Comparison of ENCODE assay signal across 7 cellular contexts in the genomic region with DNA sequence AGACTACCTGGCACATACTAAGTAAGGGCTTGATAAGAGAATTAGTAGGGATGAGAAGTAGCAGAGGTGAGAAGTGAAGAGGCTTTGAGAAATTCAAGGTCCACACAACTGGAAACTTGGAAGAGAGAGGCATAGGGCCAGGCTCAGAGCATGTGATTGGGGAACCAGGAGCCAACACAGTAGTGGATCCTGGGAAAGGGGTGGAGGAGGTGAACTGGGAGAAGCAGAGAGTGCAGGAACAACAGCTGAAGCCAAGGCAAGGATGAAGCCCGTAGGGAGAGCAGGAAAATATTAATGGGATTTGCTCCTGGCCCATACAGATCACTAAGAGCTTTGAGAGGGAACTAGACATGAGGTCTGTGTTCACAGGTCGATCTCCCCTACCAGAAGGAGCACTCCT. TPM values are rescaled to one million over a fixed set of nuclear protein-coding genes. Genes with fewer than 3 reads are reported as not detected.
DNase-seq lines count a peak whose midpoint lies in the region; ATAC-seq and TF ChIP-seq lines count a peak whose summit lies in the region.
"Had no signal": no experiment of that assay in that cellular context is flagged by ENCODE, and none has a peak within 500 bp of the region (broad histone marks: within the 10 kb centered on the region; RNA-seq: fewer than 3 reads in every experiment).

No MANE protein-coding gene starts in this region.

- H3K9me3 Mint-ChIP-seq in activated T-cell treated with anti-CD3 and anti-CD28 coated beads, Interleukin-2, amount 50 U/mL, for 72 hours = no peaks in the 10 kb centered on the region
- H3K9me3 Mint-ChIP-seq in endothelial cell (ENCODE audit: unreplicated experiment) = no peaks in the 10 kb centered on the region
- no peaks in the 10 kb centered on the region for H3K9me3 Mint-ChIP-seq in stimulated activated naive CD8-positive, alpha-beta T cell treated with anti-CD3 and anti-CD28 coated beads, Interleukin-15, amount 100 ng/mL, for 72 hours
- H3K9me3 Mint-ChIP-seq in Caco-2 (ENCODE audit: unreplicated experiment) = no peaks in the 10 kb centered on the region
- H3K9me3 Mint-ChIP-seq: brain had no signal

- no peaks in the 10 kb centered on the region for H3K27me3 ChIP-seq in Caco-2 (replicated peaks; ENCODE audit: control insufficient read depth, insufficient read depth, low read length)

- H3K4me3 ChIP-seq in Caco-2 (ENCODE audit: low read depth, low read length) = no peak overlapping the region

- H3K27me3 Mint-ChIP-seq in activated T-cell treated with anti-CD3 and anti-CD28 coated beads, Interleukin-2, amount 50 U/mL, for 72 hours (ENCODE audit: low read depth) = no peaks in the 10 kb centered on the region
- H3K27me3 Mint-ChIP-seq in endothelial cell (ENCODE audit: unreplicated experiment) = peaks cover 4% of the 10 kb centered on the region
- H3K27me3 Mint-ChIP-seq in stimulated activated naive CD8-positive, alpha-beta T cell treated with anti-CD3 and anti-CD28 coated beads, Interleukin-15, amount 100 ng/mL, for 72 hours = no peaks in the 10 kb centered on the region
- H3K27me3 Mint-ChIP-seq in Caco-2 (ENCODE audit: insufficient read depth, unreplicated experiment) = no peaks in the 10 kb centered on the region

- intact Hi-C loops in Caco-2 (cut with micrococcal nuclease; ENCODE audit: unreplicated experiment) = no loop called here

- POLR2A ChIA-PET in Caco-2 (lab: Charles Lee) = interaction anchor here (0.6 kb wide), 1 partner anchor 26 kb away, joined by 3 read pairs; no protein-coding TSS in a partner anchor

- no peaks in the 10 kb centered on the region for H3K9me3 ChIP-seq in Caco-2

- H3K36me3 Mint-ChIP-seq in activated T-cell treated with anti-CD3 and anti-CD28 coated beads, Interleukin-2, amount 50 U/mL, for 72 hours (ENCODE audit: insufficient read depth in 2 of 2) = peaks cover 3 to 8% of the 10 kb centered on the region in 2 donors
- H3K36me3 Mint-ChIP-seq in endothelial cell (ENCODE audit: low read depth, unreplicated experiment) (peaks cover 4% of the 10 kb centered on the region), Caco-2 (ENCODE audit: insufficient read depth, unreplicated experiment) (no peaks in the 10 kb centered on the region)

- no peak for DNase-seq in activated T-cell treated with anti-CD3 and anti-CD28 coated beads, Interleukin-2, amount 50 U/mL, for 72 hours
- no peak for DNase-seq in activated T-cell treated with anti-CD3 and anti-CD28 coated beads for 4 hours
- no peak for DNase-seq in endothelial cell (ENCODE audit: low spot score)
- no peak for DNase-seq in stimulated activated naive CD8-positive, alpha-beta T cell treated with anti-CD3 and anti-CD28 coated beads, Interleukin-15, amount 100 ng/mL, for 72 hours
- no peak for DNase-seq in HuH-7 (ENCODE audit: low spot score)
- no peak for DNase-seq in Caco-2

- CTCF ChIA-PET in Caco-2 (lab: Charles Lee) = interaction anchor here (1.3 to 1.4 kb wide), 2 partner anchors 129 to 142 kb away, joined by 3 to 4 read pairs; a partner anchor contains a TSS

- BruUV-seq in Caco-2 (replicated peaks; lab: Mats Ljungman, UMichigan) = no TSS peak

- TF ChIP-seq CTCF in endothelial cell (IDR thresholded peaks at IDR 0.05; ENCODE audit: unreplicated experiment) (no peak), Caco-2 (IDR thresholded peaks at IDR 0.05; ENCODE audit: insufficient read depth in 1 of 2, low read depth in 1 of 2, low read length in 1 of 2, severe bottlenecking in 1 of 2, unreplicated experiment in 1 of 2) (no peak)

- H3K36me3 ChIP-seq in Caco-2 (ENCODE audit: control insufficient read depth, insufficient read depth, low read length) = no peaks in the 10 kb centered on the region

- H3K4me1 Mint-ChIP-seq in activated T-cell treated with anti-CD3 and anti-CD28 coated beads, Interleukin-2, amount 50 U/mL, for 72 hours (ENCODE audit: low read depth) = peaks cover 78% of the 10 kb centered on the region
- H3K4me1 Mint-ChIP-seq in endothelial cell (ENCODE audit: unreplicated experiment) = peaks cover 3% of the 10 kb centered on the region
- H3K4me1 Mint-ChIP-seq in stimulated activated naive CD8-positive, alpha-beta T cell treated with anti-CD3 and anti-CD28 coated beads, Interleukin-15, amount 100 ng/mL, for 72 hours = peaks cover 87% of the 10 kb centered on the region
- no peaks in the 10 kb centered on the region for H3K4me1 Mint-ChIP-seq in Caco-2 (ENCODE audit: low read depth, unreplicated experiment)

- no peak for ATAC-seq in activated T-cell treated with anti-CD3 and anti-CD28 coated beads, Interleukin-2, amount 50 U/mL, for 72 hours (replicated peaks in 1 of 2)
- ATAC-seq in stimulated activated naive CD8-positive, alpha-beta T cell treated with anti-CD3 and anti-CD28 coated beads, Interleukin-15, amount 100 ng/mL, for 72 hours = no peak

- H3K4me1 ChIP-seq in Caco-2 = no peaks in the 10 kb centered on the region

- peak overlapping the region; percentile 78 to 91 for H3K4me3 Mint-ChIP-seq in activated T-cell treated with anti-CD3 and anti-CD28 coated beads, Interleukin-2, amount 50 U/mL, for 72 hours
- peak overlapping the region; percentile 8 for H3K4me3 Mint-ChIP-seq in endothelial cell (ENCODE audit: unreplicated experiment)
- peak overlapping the region; percentile 77 to 85 for H3K4me3 Mint-ChIP-seq in stimulated activated naive CD8-positive, alpha-beta T cell treated with anti-CD3 and anti-CD28 coated beads, Interleukin-15, amount 100 ng/mL, for 72 hours
- H3K4me3 Mint-ChIP-seq in Caco-2 (ENCODE audit: unreplicated experiment) = no peak overlapping the region

- H3K27ac Mint-ChIP-seq in activated T-cell treated with anti-CD3 and anti-CD28 coated beads, Interleukin-2, amount 50 U/mL, for 72 hours = peak overlapping the region; percentile 83
- H3K27ac Mint-ChIP-seq in endothelial cell (ENCODE audit: unreplicated experiment) (no peak overlapping the region), Caco-2 (ENCODE audit: unreplicated experiment) (no peak overlapping the region)
- peak overlapping the region in 1 of 2 donors; percentile 22 for H3K27ac Mint-ChIP-seq in stimulated activated naive CD8-positive, alpha-beta T cell treated with anti-CD3 and anti-CD28 coated beads, Interleukin-15, amount 100 ng/mL, for 72 hours

RNA-seq across cellular contexts. Expression of a gene that starts 1.4 kb away (rescaled TPM):
- total RNA-seq in activated T-cell treated with anti-CD3 and anti-CD28 coated beads, Interleukin-2, amount 50 U/mL, for 72 hours = 100 to 1,000 TPM in 1 of 2 donors, 10 to 100 TPM in 1; 88.0 to 111 TPM
- 0.56 TPM for total RNA-seq in endothelial cell (ENCODE audit: unreplicated experiment)
- total RNA-seq in Caco-2 (2022) = 1.1 TPM in 2 replicates

RNA-seq across cellular contexts. Expression of a gene that starts 23.6 kb away (rescaled TPM):
- total RNA-seq in activated T-cell treated with anti-CD3 and anti-CD28 coated beads, Interleukin-2, amount 50 U/mL, for 72 hours = 10 to 100 TPM; 36.7 to 37.3 TPM
- total RNA-seq in endothelial cell (ENCODE audit: unreplicated experiment) (7.9 TPM), Caco-2 (2022) (11.8 and 12.9 TPM in 2 replicates)

RNA-seq across cellular contexts. Expression of a gene that starts 27.7 kb away (rescaled TPM):
- total RNA-seq in activated T-cell treated with anti-CD3 and anti-CD28 coated beads, Interleukin-2, amount 50 U/mL, for 72 hours = 10 to 100 TPM; 42.7 to 45.2 TPM
- total RNA-seq in endothelial cell (ENCODE audit: unreplicated experiment) (23.8 TPM), Caco-2 (2022) (20.1 and 23.0 TPM in 2 replicates)

RNA-seq across cellular contexts. Expression of a gene that starts 27.9 kb away (rescaled TPM):
- 10 to 100 TPM; 44.2 to 49.5 TPM for total RNA-seq in activated T-cell treated with anti-CD3 and anti-CD28 coated beads, Interleukin-2, amount 50 U/mL, for 72 hours
- total RNA-seq in endothelial cell (ENCODE audit: unreplicated experiment) (47.6 TPM), Caco-2 (2022) (35.8 and 43.0 TPM in 2 replicates)

RNA-seq across cellular contexts. Expression of a gene that starts 59.7 kb away (rescaled TPM):
- 10 to 100 TPM; 71.9 to 75.5 TPM for total RNA-seq in activated T-cell treated with anti-CD3 and anti-CD28 coated beads, Interleukin-2, amount 50 U/mL, for 72 hours
- total RNA-seq in endothelial cell (ENCODE audit: unreplicated experiment) = 11.8 TPM
- total RNA-seq in Caco-2 (2022) = 32.3 and 34.9 TPM in 2 replicates

Comparison
In these comparisons a context has a peak if more than half of its experiments do, and no peak if none do; other contexts are left out.
1. RNA of a gene that starts 1.4 kb away (total RNA-seq): 88.0 to 111 TPM in activated T-cell treated with anti-CD3 and anti-CD28 coated beads, Interleukin-2, amount 50 U/mL, for 72 hours; 1.1 TPM in Caco-2 and 0.56 TPM in endothelial cell (single experiment); every median in the first group is over 10 times any median in the second.